Comparison of ENCODE assay signal across 8 cellular contexts in genomic region chr22:43150731-43151206, GRCh38. TPM values are rescaled to one million over a fixed set of nuclear protein-coding genes. Genes with fewer than 3 reads are reported as not detected.
DNase-seq lines count a peak whose midpoint lies in the region; ATAC-seq and TF ChIP-seq lines count a peak whose summit lies in the region.

No MANE protein-coding gene starts in this region.

- no peaks in the 10 kb centered on the region for H3K9me3 ChIP-seq in HUES6 (ENCODE audit: control insufficient read depth, insufficient read depth, low read depth, low read length)
- no peaks in the 10 kb centered on the region for H3K9me3 ChIP-seq in mucosa of rectum (ENCODE audit: control insufficient read depth in 2 of 2, low read length in 2 of 2)

- peak overlapping the region; percentile 83 for H3K27ac ChIP-seq in 22Rv1
- no peak overlapping the region for H3K27ac ChIP-seq in HUES6 (ENCODE audit: low read depth, low read length)
- peak overlapping the region; percentile 74 to 95 for H3K27ac ChIP-seq in mucosa of rectum (ENCODE audit: low read depth in 2 of 2, low read length in 2 of 2)

- no peaks in the 10 kb centered on the region for H3K36me3 Mint-ChIP-seq in chondrocyte (ENCODE audit: low read depth)

- DNase-seq in chondrocyte (ENCODE audit: low spot score) = no peak
- no peak for DNase-seq in T1000 (lab: John Stamatoyannopoulos, UW)
- DNase-seq in DMS114 treated with DMSO at 0.1 percent for 48 hours (lab: John Stamatoyannopoulos, UW; ENCODE audit: unreplicated experiment) = no peak

- H3K4me1 ChIP-seq in HUES6 (ENCODE audit: control insufficient read depth, insufficient read depth, low read length) (peaks cover 11% of the 10 kb centered on the region), mucosa of rectum (ENCODE audit: control insufficient read depth in 2 of 2, insufficient read depth in 2 of 2, low read length in 2 of 2) (peaks cover 22 to 33% of the 10 kb centered on the region in 2 donors)

- no peaks in the 10 kb centered on the region for H3K27me3 Mint-ChIP-seq in chondrocyte (ENCODE audit: low read depth)

- H3K27me3 ChIP-seq in HUES6 (ENCODE audit: control insufficient read depth, insufficient read depth, low read length) (peaks cover 22% of the 10 kb centered on the region), mucosa of rectum (ENCODE audit: control insufficient read depth in 2 of 2, insufficient read depth in 2 of 2, low read length in 2 of 2) (no peaks in the 10 kb centered on the region)

- H3K4me3 ChIP-seq in HUES6 (ENCODE audit: low read depth, low read length) = peak overlapping the region; percentile 53
- peak overlapping the region; percentile 76 for H3K4me3 ChIP-seq in mucosa of rectum (ENCODE audit: low read length in 2 of 2)

- H3K9me3 Mint-ChIP-seq in chondrocyte (ENCODE audit: low read depth) = no peaks in the 10 kb centered on the region

- no peak overlapping the region for H3K9ac ChIP-seq in HUES6 (ENCODE audit: low read length)
- H3K9ac ChIP-seq in mucosa of rectum (ENCODE audit: low read depth in 1 of 2, low read length in 2 of 2) = peak overlapping the region; percentile 68 to 89

- peaks cover 24% of the 10 kb centered on the region for H3K4me1 Mint-ChIP-seq in chondrocyte (ENCODE audit: low read depth)

- peak overlapping the region; percentile 85 for H3K4me3 Mint-ChIP-seq in chondrocyte (ENCODE audit: unreplicated experiment)

- H3K36me3 ChIP-seq in HUES6 (ENCODE audit: control insufficient read depth, insufficient read depth, low read length) (no peaks in the 10 kb centered on the region), mucosa of rectum (ENCODE audit: control insufficient read depth in 2 of 2, insufficient read depth in 2 of 2, low read length in 2 of 2) (peaks cover 0 to 4% of the 10 kb centered on the region in 2 donors)

- H3K27ac Mint-ChIP-seq in chondrocyte (ENCODE audit: unreplicated experiment) = no peak overlapping the region

- no peak for ATAC-seq in HG03280 (IDR thresholded peaks at IDR 0.05; ENCODE audit: unreplicated experiment)
- ATAC-seq in HG03457 (IDR thresholded peaks at IDR 0.05; ENCODE audit: unreplicated experiment) = no peak

- no peak for TF ChIP-seq CTCF in 22Rv1 (IDR thresholded peaks at IDR 0.05)
- no peak for TF ChIP-seq CTCF in chondrocyte (IDR thresholded peaks at IDR 0.05)

RNA-seq across cellular contexts. Expression of gene TSPO, which starts 0.6 kb away (rescaled TPM):
- 80.5 to 292 TPM (median 288 TPM) in 3 replicates for total RNA-seq in chondrocyte

RNA-seq across cellular contexts. Expression of gene MCAT, which starts 7.6 kb away (rescaled TPM):
- total RNA-seq in chondrocyte = 7.4 to 11.1 TPM (median 8.6 TPM) in 3 replicates

RNA-seq across cellular contexts. Expression of gene TTLL12, which starts 36.2 kb away (rescaled TPM):
- 33.5 to 36.4 TPM (median 35.6 TPM) in 3 replicates for total RNA-seq in chondrocyte

RNA-seq across cellular contexts. Expression of gene BIK, which starts 40.2 kb away (rescaled TPM):
- not detected in 3 replicates for total RNA-seq in chondrocyte
